In genomic region chr15:88610756-88611231, GRCh38 we compare ENCODE assay signal across 1 cellular context.
TF ChIP-seq lines count a peak whose summit lies in the region.

No MANE protein-coding gene starts in this region.

TF ChIP-seq in IMR-90, 13 proteins besides CTCF, POLR2A, EP300 and RAD21:
- TF ChIP-seq SMC3 (IDR thresholded peaks at IDR 0.05; ENCODE audit: low read depth, low read length) (no peak), RCOR1 (IDR thresholded peaks at IDR 0.05; ENCODE audit: insufficient replicate concordance, low read length) (no peak), RFX5 (IDR thresholded peaks at IDR 0.05; ENCODE audit: low read depth, low read length) (no peak), BHLHE40 (IDR thresholded peaks at IDR 0.05; ENCODE audit: low read depth, low read length) (no peak), NFE2L2 (IDR thresholded peaks at IDR 0.05; ENCODE audit: low read depth, low read length) (no peak), MAFK (IDR thresholded peaks at IDR 0.05; ENCODE audit: low read depth, low read length) (no peak), ELK1 (IDR thresholded peaks at IDR 0.05; ENCODE audit: borderline replicate concordance, low read depth, low read length) (no peak), MXI1 (IDR thresholded peaks at IDR 0.05; ENCODE audit: borderline replicate concordance, low read depth, low read length) (no peak), CHD1 (IDR thresholded peaks at IDR 0.05; ENCODE audit: low read depth, low read length) (no peak), USF2 (IDR thresholded peaks at IDR 0.05; ENCODE audit: low read depth, low read length) (no peak), MAZ (IDR thresholded peaks at IDR 0.05; ENCODE audit: borderline replicate concordance, low read depth, low read length) (no peak), FOS (IDR thresholded peaks at IDR 0.05; ENCODE audit: low read depth, low read length) (no peak), CEBPB (IDR thresholded peaks at IDR 0.05; ENCODE audit: low read depth, low read length) (no peak)
